8 cellular contexts compared by ENCODE assay signal in the genomic region with DNA sequence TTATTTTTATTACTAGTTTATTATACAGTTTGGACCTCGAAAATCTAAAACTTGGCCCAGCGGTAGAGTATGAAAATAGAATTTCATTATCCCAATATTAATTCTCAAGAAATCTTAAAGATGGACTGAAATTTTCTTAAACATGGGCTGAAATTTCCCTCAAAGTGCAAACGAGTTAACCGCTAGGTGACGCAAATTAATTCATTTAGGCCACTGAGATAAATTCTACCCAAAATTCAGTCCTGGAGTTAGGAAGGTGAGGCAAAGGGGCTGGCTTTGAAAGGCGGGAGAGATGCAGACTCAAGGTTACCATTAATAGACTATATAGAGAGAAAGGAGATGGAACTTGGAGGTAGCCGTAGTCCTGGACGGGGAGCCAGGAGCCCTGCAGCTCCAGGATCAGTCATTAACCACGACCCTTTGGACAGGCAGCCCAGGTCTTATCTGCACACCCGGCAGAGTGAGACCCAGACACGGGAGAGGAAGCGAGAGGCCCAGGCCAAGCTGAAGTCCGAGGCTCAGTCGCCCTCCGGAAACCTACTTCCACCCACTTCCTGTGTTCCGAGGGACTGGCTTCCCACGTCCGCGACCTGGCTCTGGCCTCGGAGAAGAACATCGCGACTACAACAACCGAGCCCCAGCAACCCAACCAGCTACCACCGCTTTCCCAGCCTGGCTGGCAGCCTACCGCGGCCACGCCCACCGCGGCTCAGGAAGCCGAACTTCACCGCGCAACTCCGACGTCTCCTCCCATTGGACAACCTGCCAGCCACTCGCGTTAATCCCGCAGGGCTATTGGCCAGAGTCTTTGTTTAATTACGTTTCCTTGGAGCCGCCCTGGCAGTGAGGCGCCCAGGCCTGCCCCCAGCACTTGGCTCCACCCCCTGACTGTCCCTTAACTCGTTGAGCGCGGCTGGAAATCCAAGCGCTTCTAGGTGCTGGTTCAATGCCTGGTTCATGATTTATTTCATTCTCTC. TPM values are rescaled to one million over a fixed set of nuclear protein-coding genes. Genes with fewer than 3 reads are reported as not detected.
A peak's percentile ranks its signal among the peaks of the same experiment; 100 is the strongest.
DNase-seq lines count a peak whose midpoint lies in the region; ATAC-seq lines count a peak whose summit lies in the region.

A gene with protein sequence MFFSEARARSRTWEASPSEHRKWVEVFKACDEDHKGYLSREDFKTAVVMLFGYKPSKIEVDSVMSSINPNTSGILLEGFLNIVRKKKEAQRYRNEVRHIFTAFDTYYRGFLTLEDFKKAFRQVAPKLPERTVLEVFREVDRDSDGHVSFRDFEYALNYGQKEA (minus strand): TSS at position 686 of the 977 bp plus-strand sequence. CDS start 70 bp downstream, at position 616.

- CTCF ChIA-PET in activated CD8-positive, alpha-beta memory T cell treated with anti-CD3 and anti-CD28 coated beads for 36 hours (lab: Charles Lee), result interaction anchor here (0.8 to 1.8 kb wide), 2 partner anchors 15 to 428 kb away, joined by 3 to 10 read pairs; no protein-coding TSS in a partner anchor

- peak; percentile 92 for ATAC-seq in GM19468 (IDR thresholded peaks at IDR 0.05; ENCODE audit: extremely low read depth, unreplicated experiment)

- POLR2A ChIA-PET in activated CD8-positive, alpha-beta memory T cell treated with anti-CD3 and anti-CD28 coated beads for 36 hours (lab: Charles Lee), result interaction anchor here (1.6 kb wide), 1 partner anchor 18 kb away, joined by 3 read pairs; no protein-coding TSS in a partner anchor

- DNase-seq in COLO668 (lab: John Stamatoyannopoulos, UW; ENCODE audit: unreplicated experiment), result peak; percentile 99
- DNase-seq in HS-5 (ENCODE audit: low read depth), result peak; percentile 93
- peak; percentile 83 for DNase-seq in NK-92 (lab: John Stamatoyannopoulos, UW; ENCODE audit: unreplicated experiment)
- peak; percentile 90 for DNase-seq in effector CD8-positive, alpha-beta T cell (lab: John Stamatoyannopoulos, UW)
- DNase-seq in lung microvascular endothelial cell (ENCODE audit: low read depth in 2 of 2), result peak; percentile 99
- peak; percentile 88 to 94 (median 91) for DNase-seq in stimulated activated CD4-positive, alpha-beta T cell treated with anti-CD3 and anti-CD28 coated beads, TNF-alpha, amount 100 ng/mL, for 48 hours (ENCODE audit: low read depth in 3 of 3)

RNA-seq across cellular contexts. Expression of the gene that starts here (rescaled TPM):
- 10 to 100 TPM; 10.6 to 13.0 TPM for total RNA-seq in activated CD8-positive, alpha-beta memory T cell treated with anti-CD3 and anti-CD28 coated beads for 36 hours
- total RNA-seq in lung microvascular endothelial cell, result 1.8 and 2.2 TPM in 2 replicates

Comparison
In these comparisons a context has a peak if more than half of its experiments do, and no peak if none do; other contexts are left out.
1. Peak in every context shown above with its lines: DNase-seq and ATAC-seq.